In the genomic region with DNA sequence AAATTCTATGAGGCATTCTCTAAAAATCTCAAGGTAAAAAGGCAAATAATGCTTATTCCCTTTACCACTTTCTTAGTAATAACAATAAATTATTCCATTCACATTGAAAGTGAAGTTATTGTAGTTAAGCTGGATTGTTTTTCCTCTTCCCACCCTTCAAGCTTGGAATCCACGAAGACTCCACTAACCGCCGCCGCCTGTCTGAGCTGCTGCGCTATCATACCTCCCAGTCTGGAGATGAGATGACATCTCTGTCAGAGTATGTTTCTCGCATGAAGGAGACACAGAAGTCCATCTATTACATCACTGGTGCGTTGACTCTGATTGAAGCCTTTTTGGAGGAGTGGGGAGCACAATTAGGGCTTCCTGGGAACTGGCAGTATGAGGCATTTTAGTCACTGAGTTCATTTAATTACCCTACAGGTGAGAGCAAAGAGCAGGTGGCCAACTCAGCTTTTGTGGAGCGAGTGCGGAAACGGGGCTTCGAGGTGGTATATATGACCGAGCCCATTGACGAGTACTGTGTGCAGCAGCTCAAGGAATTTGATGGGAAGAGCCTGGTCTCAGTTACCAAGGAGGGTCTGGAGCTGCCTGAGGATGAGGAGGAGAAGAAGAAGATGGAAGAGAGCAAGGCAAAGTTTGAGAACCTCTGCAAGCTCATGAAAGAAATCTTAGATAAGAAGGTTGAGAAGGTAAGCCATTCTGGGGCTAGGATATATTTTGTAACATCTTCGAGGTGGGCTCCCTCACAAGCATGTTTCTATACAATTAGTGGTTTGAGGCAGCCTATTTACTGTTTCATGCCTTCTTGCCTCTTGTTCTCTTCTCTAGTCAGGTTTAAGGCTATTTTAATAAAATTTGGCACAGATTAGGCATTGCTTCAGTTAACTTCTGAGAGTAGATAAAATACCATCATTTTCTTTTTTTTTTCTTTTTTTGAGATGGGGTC, we compare ENCODE assay signal across 15 cellular contexts. TPM values are rescaled to one million over a fixed set of nuclear protein-coding genes. Genes with fewer than 3 reads are reported as not detected.
DNase-seq lines count a peak whose midpoint lies in the region; ATAC-seq, FAIRE-seq and TF ChIP-seq lines count a peak whose summit lies in the region.
"Had no signal": no experiment of that assay in that cellular context is flagged by ENCODE, and none has a peak within 500 bp of the region (broad histone marks: within the 10 kb centered on the region; RNA-seq: fewer than 3 reads in every experiment).

No MANE protein-coding gene starts in this region.

- H3K79me2 ChIP-seq in Loucy (ENCODE audit: insufficient read depth, low read length): peaks cover 81% of the 10 kb centered on the region
- H3K79me2 ChIP-seq in GM12878 (ENCODE audit: control insufficient read depth, insufficient read depth, low read length): peaks cover 91% of the 10 kb centered on the region

- DNase-seq in activated CD8-positive, alpha-beta memory T cell treated with anti-CD3 and anti-CD28 coated beads, Interleukin-2, amount 10 ng/mL, durations not matched to agents 7 days and 5 days: no peak
- no peak for DNase-seq in activated CD8-positive, alpha-beta memory T cell treated with anti-CD3 and anti-CD28 coated beads, Interleukin-2, amount 50 U/mL, for 48 hours
- DNase-seq in GM12878 (ENCODE audit: low read depth, low spot score) (no peak), progenitor cell of endocrine pancreas (ENCODE audit: low spot score, unreplicated experiment) (no peak), NCI-H1694 (lab: John Stamatoyannopoulos, UW) (no peak), H7 (no peak), SKM-1 (lab: John Stamatoyannopoulos, UW; ENCODE audit: unreplicated experiment) (no peak)
- DNase-seq: activated CD4-positive, alpha-beta T cell treated with anti-CD3 and anti-CD28 coated beads for 4 hours; dermis blood vessel endothelial cell; NCI-H1930; NCI-H774; SJCRH30 had no signal

- no peak for TF ChIP-seq RAD21 in GM12878 (IDR thresholded peaks at IDR 0.05; ENCODE audit: insufficient read depth, low read depth, low read length)

- no peaks in the 10 kb centered on the region for H3K27me3 Mint-ChIP-seq in activated CD8-positive, alpha-beta memory T cell treated with anti-CD3 and anti-CD28 coated beads, Interleukin-2, amount 10 ng/mL, durations not matched to agents 7 days and 5 days
- H3K27me3 Mint-ChIP-seq in progenitor cell of endocrine pancreas: no peaks in the 10 kb centered on the region

- in situ Hi-C loops in GM12878 (cut with MboI): no loop called here

- no peaks in the 10 kb centered on the region for H3K9me3 Mint-ChIP-seq in activated CD8-positive, alpha-beta memory T cell treated with anti-CD3 and anti-CD28 coated beads, Interleukin-2, amount 10 ng/mL, durations not matched to agents 7 days and 5 days (ENCODE audit: low read depth)
- H3K9me3 Mint-ChIP-seq in progenitor cell of endocrine pancreas (ENCODE audit: low read depth): no peaks in the 10 kb centered on the region

- no peak for ATAC-seq in activated CD8-positive, alpha-beta memory T cell treated with anti-CD3 and anti-CD28 coated beads, Interleukin-2, amount 10 ng/mL, durations not matched to agents 7 days and 5 days
- no peak for ATAC-seq in GM12878

- H4K20me1 ChIP-seq in Loucy (ENCODE audit: insufficient read depth, low read length, poor library complexity, severe bottlenecking) (peaks cover 86% of the 10 kb centered on the region), GM12878 (ENCODE audit: control insufficient read depth, insufficient read depth) (peaks cover 15% of the 10 kb centered on the region; the same call in 1 of the 2 replicates)

- no peaks in the 10 kb centered on the region for H3K9me3 ChIP-seq in Loucy (ENCODE audit: insufficient read depth, low read depth, low read length)
- H3K9me3 ChIP-seq in GM12878 (replicated peaks; ENCODE audit: control insufficient read depth, insufficient read depth, low read length): no peaks in the 10 kb centered on the region
- H3K9me3 ChIP-seq: HAP-1, SJCRH30 had no signal

- H3K4me1 Mint-ChIP-seq in activated CD8-positive, alpha-beta memory T cell treated with anti-CD3 and anti-CD28 coated beads, Interleukin-2, amount 10 ng/mL, durations not matched to agents 7 days and 5 days: peaks cover 81% of the 10 kb centered on the region
- peaks cover 44% of the 10 kb centered on the region for H3K4me1 Mint-ChIP-seq in progenitor cell of endocrine pancreas (ENCODE audit: low read depth)

- TF ChIP-seq EP300 in GM12878 (IDR thresholded peaks at IDR 0.05; ENCODE audit: borderline replicate concordance in 1 of 2, control insufficient read depth in 1 of 2, low read depth in 2 of 2, low read length in 2 of 2): no peak

- SMC1A ChIA-PET in GM12878 (lab: Charles Lee; ENCODE audit: uncharacterized antibody, unreplicated experiment): interaction anchor here (0.7 to 1.5 kb wide), 3 partner anchors 11 to 28 kb away, joined by 3 to 6 read pairs (median 3); no protein-coding TSS in a partner anchor

- BruUV-seq in GM12878 (replicated peaks; lab: Mats Ljungman, UMichigan): no TSS peak

- 83% methylated on average over 14 of the region's 14 CpGs for WGBS in GM12878 (ENCODE audit: insufficient coverage, insufficient replicate concordance, low lambda C conversion rate, missing lambda C conversion rate)

- TF ChIP-seq POLR2A in GM12878 (IDR thresholded peaks at IDR 0.05; ENCODE audit: low read depth, low read length): no peak

- peaks cover 22% of the 10 kb centered on the region for H3F3A ChIP-seq in Loucy (ENCODE audit: low read depth)

- no peaks in the 10 kb centered on the region for H3K9me2 ChIP-seq in Loucy (replicated peaks; ENCODE audit: low read depth, low read length)

- intact Hi-C loops in GM12878 (cut with micrococcal nuclease; ENCODE audit: unreplicated experiment): no loop called here

- H3K36me3 Mint-ChIP-seq in activated CD8-positive, alpha-beta memory T cell treated with anti-CD3 and anti-CD28 coated beads, Interleukin-2, amount 10 ng/mL, durations not matched to agents 7 days and 5 days: peaks cover 72% of the 10 kb centered on the region
- peaks cover 55% of the 10 kb centered on the region for H3K36me3 Mint-ChIP-seq in progenitor cell of endocrine pancreas (ENCODE audit: insufficient read depth)

- H3K4me3 Mint-ChIP-seq in activated CD8-positive, alpha-beta memory T cell treated with anti-CD3 and anti-CD28 coated beads, Interleukin-2, amount 10 ng/mL, durations not matched to agents 7 days and 5 days: no peak overlapping the region
- H3K4me3 Mint-ChIP-seq in progenitor cell of endocrine pancreas (ENCODE audit: low read depth): no peak overlapping the region

- H2AFZ ChIP-seq in Loucy (ENCODE audit: low read length): no peak overlapping the region
- no peak overlapping the region for H2AFZ ChIP-seq in GM12878 (ENCODE audit: control insufficient read depth, low read depth, low read length)

- TF ChIP-seq CTCF in Loucy (conservative IDR thresholded peaks at IDR 0.05; ENCODE audit: low read length) (no peak), GM12878 (IDR thresholded peaks at IDR 0.05 in 2 of 3, conservative IDR thresholded peaks at IDR 0.05 in 1 of 3; ENCODE audit: control insufficient read depth in 2 of 3, extremely low read depth in 1 of 3, insufficient read depth in 1 of 3, low read depth in 3 of 3, low read length in 3 of 3) (no peak), progenitor cell of endocrine pancreas (IDR thresholded peaks at IDR 0.05; ENCODE audit: unreplicated experiment) (no peak)

- RAD21 ChIA-PET in GM12878 (lab: Charles Lee; ENCODE audit: unreplicated experiment): interaction anchor here (1.0 to 1.9 kb wide), 4 partner anchors 14 to 82 kb away, joined by 3 to 6 read pairs (median 3); no protein-coding TSS in a partner anchor

- peaks cover 44% of the 10 kb centered on the region for H3K4me1 ChIP-seq in Loucy (ENCODE audit: insufficient read depth, low read length, poor library complexity, severe bottlenecking)
- H3K4me1 ChIP-seq in GM12878 (ENCODE audit: control insufficient read depth, insufficient read depth, low read length): peaks cover 19% of the 10 kb centered on the region
- H3K4me1 ChIP-seq: SJCRH30 had no signal

- H3K4me2 ChIP-seq in Loucy (ENCODE audit: low read depth, low read length, poor library complexity, severe bottlenecking) (peak overlapping the region; percentile 96), GM12878 (ENCODE audit: control insufficient read depth, insufficient read depth) (peak overlapping the region; percentile 66)

- no peak overlapping the region for H3K27ac ChIP-seq in GM12878 (ENCODE audit: control insufficient read depth, insufficient read depth)
- H3K27ac ChIP-seq: SJCRH30 had no signal

- H3K4me3 ChIP-seq in Loucy (ENCODE audit: low read length, poor library complexity, severe bottlenecking): no peak overlapping the region
- peak overlapping the region; percentile 95; the same call in 1 of the 2 replicates for H3K4me3 ChIP-seq in GM12878
- H3K4me3 ChIP-seq in H7 (ENCODE audit: insufficient read depth, low read depth, low read length): no peak overlapping the region
- H3K4me3 ChIP-seq: HAP-1, SJCRH30 had no signal

- POLR2A ChIA-PET in GM12878 (lab: Charles Lee): interaction anchor here (0.7 to 4.8 kb wide), 7 partner anchors 9 to 67 kb away, joined by 3 to 18 read pairs (median 4); no protein-coding TSS in a partner anchor

- H3K27me3 ChIP-seq in Loucy (ENCODE audit: insufficient read depth, low read length, poor library complexity, severe bottlenecking) (peaks cover 3% of the 10 kb centered on the region), GM12878 (replicated peaks in 1 of 2; ENCODE audit: control insufficient read depth in 2 of 2, insufficient read depth in 2 of 2, low read length in 1 of 2) (no peaks in the 10 kb centered on the region), H7 (ENCODE audit: control insufficient read depth, insufficient read depth, low read length) (no peaks in the 10 kb centered on the region)
- H3K27me3 ChIP-seq: SJCRH30 had no signal

- CTCF ChIA-PET in activated CD8-positive, alpha-beta memory T cell treated with anti-CD3 and anti-CD28 coated beads, Interleukin-2, amount 10 ng/mL, durations not matched to agents 7 days and 5 days (lab: Charles Lee): interaction anchor here (1.1 to 5.5 kb wide), 5 partner anchors 9 to 622 kb away, joined by 3 to 39 read pairs (median 3); a partner anchor contains a TSS
- CTCF ChIA-PET in GM12878 (lab: Yijun Ruan, JAX): interaction anchor here (0.6 to 3.0 kb wide), 12 partner anchors 10 to 152 kb away, joined by 3 to 14 read pairs (median 4); no protein-coding TSS in a partner anchor

- peak overlapping the region; percentile 66 for H3K27ac Mint-ChIP-seq in activated CD8-positive, alpha-beta memory T cell treated with anti-CD3 and anti-CD28 coated beads, Interleukin-2, amount 10 ng/mL, durations not matched to agents 7 days and 5 days
- peak overlapping the region; percentile 62 for H3K27ac Mint-ChIP-seq in progenitor cell of endocrine pancreas

- H3K36me3 ChIP-seq in Loucy (ENCODE audit: insufficient read depth, low read length) (peaks cover 75% of the 10 kb centered on the region), GM12878 (ENCODE audit: control insufficient read depth in 2 of 2, insufficient read depth in 2 of 2, low read length in 1 of 2) (peaks cover 39 to 53% of the 10 kb centered on the region in 2 experiments), H7 (replicated peaks; ENCODE audit: control insufficient read depth, insufficient read depth, low read length) (peaks cover 67% of the 10 kb centered on the region)

- H3K9ac ChIP-seq in Loucy (ENCODE audit: low read depth, low read length, poor library complexity, severe bottlenecking) (no peak overlapping the region), GM12878 (ENCODE audit: control insufficient read depth, insufficient read depth, low read length) (no peak overlapping the region)

- FAIRE-seq in GM12878 (lab: Jason Lieb, UNC): no peak

RNA-seq across cellular contexts. Expression of a gene that starts 4.9 kb away (rescaled TPM):
- 1,000 to 10,000 TPM in 1 of 2 experiments, 100 to 1,000 TPM in 1; 734 to 1,112 TPM for total RNA-seq in activated CD8-positive, alpha-beta memory T cell treated with anti-CD3 and anti-CD28 coated beads, Interleukin-2, amount 10 ng/mL, durations not matched to agents 7 days and 5 days
- total RNA-seq in GM12878 (2013; cell fraction: nucleolus; rRNA removed): 295 and 318 TPM in 2 replicates
- total RNA-seq in GM12878 (2014; rRNA removed): 1,125 and 1,245 TPM in 2 replicates
- 1,212 and 1,260 TPM in 2 replicates for total RNA-seq in GM12878 (2014; rRNA removed; fragmentation: Illumina TruSeq; extraction: Trizol)
- total RNA-seq in GM12878 (2021): 1,166 and 1,167 TPM in 2 replicates
- polyA plus RNA-seq in GM12878 (2011; ENCODE audit: low read depth): 830 TPM
- 1,290 and 1,505 TPM in 2 replicates for polyA plus RNA-seq in GM12878 (2011; rRNA removed)
- polyA plus RNA-seq in GM12878 (2011; cell fraction: cytosol; rRNA removed): 1,040 and 1,248 TPM in 2 replicates
- polyA plus RNA-seq in GM12878 (2011; cell fraction: nucleus; rRNA removed): 565 and 804 TPM in 2 replicates
- 750 and 926 TPM in 2 replicates for polyA plus RNA-seq in GM12878 (2012)
- 1,676 and 1,846 TPM in 2 replicates for polyA plus RNA-seq in GM12878 (2014; fragmentation: Illumina TruSeq; extraction: Trizol)
- 1,000 to 10,000 TPM; 1,089 to 1,682 TPM for polyA plus RNA-seq in GM12878 (2014; fragmentation: Nextera tagmentation; extraction: Ambion mirVana)
- 960 and 988 TPM in 2 replicates for polyA plus RNA-seq in GM12878 (2014; rRNA removed)
- polyA plus RNA-seq in GM12878 (2016; fragmentation: Nextera tagmentation; extraction: Ambion mirVana): 1,000 to 10,000 TPM; 1,078 to 1,109 TPM
- polyA minus RNA-seq in GM12878 (2011; rRNA and poly(A)+ RNA removed): 1,120 and 1,147 TPM in 2 replicates
- polyA minus RNA-seq in GM12878 (2011; cell fraction: cytosol; rRNA and poly(A)+ RNA removed): 408 and 462 TPM in 2 replicates
- 114 and 165 TPM in 2 replicates for polyA minus RNA-seq in GM12878 (2011; cell fraction: nucleus; rRNA and poly(A)+ RNA removed)
- 1,214 and 1,216 TPM in 2 replicates for total RNA-seq in progenitor cell of endocrine pancreas
- total RNA-seq in H7 (2014; rRNA removed; shearing (Covaris generic)): 1,821 and 1,973 TPM in 2 replicates

RNA-seq across cellular contexts. Expression of a gene that starts 5.5 kb away (rescaled TPM):
- 10 to 100 TPM; 28.0 to 39.6 TPM for total RNA-seq in activated CD8-positive, alpha-beta memory T cell treated with anti-CD3 and anti-CD28 coated beads, Interleukin-2, amount 10 ng/mL, durations not matched to agents 7 days and 5 days
- 34.4 and 37.1 TPM in 2 replicates for total RNA-seq in GM12878 (2013; cell fraction: nucleolus; rRNA removed)
- 34.1 and 35.1 TPM in 2 replicates for total RNA-seq in GM12878 (2014; rRNA removed)
- total RNA-seq in GM12878 (2014; rRNA removed; fragmentation: Illumina TruSeq; extraction: Trizol): 24.3 and 25.1 TPM in 2 replicates
- total RNA-seq in GM12878 (2021): 33.5 and 35.8 TPM in 2 replicates
- polyA plus RNA-seq in GM12878 (2011; ENCODE audit: low read depth): 23.1 TPM
- 19.7 and 32.2 TPM in 2 replicates for polyA plus RNA-seq in GM12878 (2011; rRNA removed)
- 48.8 and 53.9 TPM in 2 replicates for polyA plus RNA-seq in GM12878 (2011; cell fraction: cytosol; rRNA removed)
- polyA plus RNA-seq in GM12878 (2011; cell fraction: nucleus; rRNA removed): 89.8 and 144 TPM in 2 replicates
- polyA plus RNA-seq in GM12878 (2012): 38.5 and 38.9 TPM in 2 replicates
- polyA plus RNA-seq in GM12878 (2014; fragmentation: Illumina TruSeq; extraction: Trizol): 23.9 and 35.2 TPM in 2 replicates
- polyA plus RNA-seq in GM12878 (2014; fragmentation: Nextera tagmentation; extraction: Ambion mirVana): 10 to 100 TPM; 11.3 to 14.9 TPM
- polyA plus RNA-seq in GM12878 (2014; rRNA removed): 45.2 and 45.4 TPM in 2 replicates
- 10 to 100 TPM; 39.5 to 40.8 TPM for polyA plus RNA-seq in GM12878 (2016; fragmentation: Nextera tagmentation; extraction: Ambion mirVana)
- 17.3 and 33.3 TPM in 2 replicates for polyA minus RNA-seq in GM12878 (2011; rRNA and poly(A)+ RNA removed)
- polyA minus RNA-seq in GM12878 (2011; cell fraction: cytosol; rRNA and poly(A)+ RNA removed): 5.2 and 7.0 TPM in 2 replicates
- 19.7 and 27.3 TPM in 2 replicates for polyA minus RNA-seq in GM12878 (2011; cell fraction: nucleus; rRNA and poly(A)+ RNA removed)
- total RNA-seq in progenitor cell of endocrine pancreas: 45.9 and 50.3 TPM in 2 replicates
- total RNA-seq in H7 (2014; rRNA removed; shearing (Covaris generic)): 27.2 and 28.7 TPM in 2 replicates

RNA-seq across cellular contexts. Expression of a gene that starts 13.5 kb away (rescaled TPM):
- total RNA-seq in activated CD8-positive, alpha-beta memory T cell treated with anti-CD3 and anti-CD28 coated beads, Interleukin-2, amount 10 ng/mL, durations not matched to agents 7 days and 5 days: 10 to 100 TPM; 24.5 to 37.7 TPM
- total RNA-seq in GM12878 (2013; cell fraction: nucleolus; rRNA removed): 127 and 202 TPM in 2 replicates
- total RNA-seq in GM12878 (2014; rRNA removed): 45.1 and 47.0 TPM in 2 replicates
- 39.5 and 43.2 TPM in 2 replicates for total RNA-seq in GM12878 (2014; rRNA removed; fragmentation: Illumina TruSeq; extraction: Trizol)
- total RNA-seq in GM12878 (2021): 53.6 and 57.0 TPM in 2 replicates
- polyA plus RNA-seq in GM12878 (2011; ENCODE audit: low read depth): 13.6 TPM
- 106 and 126 TPM in 2 replicates for polyA plus RNA-seq in GM12878 (2011; rRNA removed)
- polyA plus RNA-seq in GM12878 (2011; cell fraction: cytosol; rRNA removed): 111 and 125 TPM in 2 replicates
- 154 TPM in 2 replicates for polyA plus RNA-seq in GM12878 (2011; cell fraction: nucleus; rRNA removed)
- polyA plus RNA-seq in GM12878 (2012): 36.7 and 71.2 TPM in 2 replicates
- 34.5 and 38.1 TPM in 2 replicates for polyA plus RNA-seq in GM12878 (2014; fragmentation: Illumina TruSeq; extraction: Trizol)
- polyA plus RNA-seq in GM12878 (2014; fragmentation: Nextera tagmentation; extraction: Ambion mirVana): 10 to 100 TPM; 10.4 to 26.0 TPM
- 52.4 and 60.3 TPM in 2 replicates for polyA plus RNA-seq in GM12878 (2014; rRNA removed)
- 10 to 100 TPM; 30.4 to 30.6 TPM for polyA plus RNA-seq in GM12878 (2016; fragmentation: Nextera tagmentation; extraction: Ambion mirVana)
- polyA minus RNA-seq in GM12878 (2011; rRNA and poly(A)+ RNA removed): 61.6 and 113 TPM in 2 replicates
- 36.5 and 58.5 TPM in 2 replicates for polyA minus RNA-seq in GM12878 (2011; cell fraction: cytosol; rRNA and poly(A)+ RNA removed)
- polyA minus RNA-seq in GM12878 (2011; cell fraction: nucleus; rRNA and poly(A)+ RNA removed): 67.9 and 93.8 TPM in 2 replicates
- 7.1 TPM in 2 replicates for total RNA-seq in progenitor cell of endocrine pancreas
- total RNA-seq in H7 (2014; rRNA removed; shearing (Covaris generic)): 9.7 and 12.3 TPM in 2 replicates

RNA-seq across cellular contexts. Expression of a gene that starts 18.4 kb away (rescaled TPM):
- total RNA-seq in activated CD8-positive, alpha-beta memory T cell treated with anti-CD3 and anti-CD28 coated beads, Interleukin-2, amount 10 ng/mL, durations not matched to agents 7 days and 5 days: under 1 TPM in 1 of 2 experiments, not detected in 1; 0.06 TPM
- total RNA-seq in GM12878 (2013; cell fraction: nucleolus; rRNA removed): 0.29 and 0.52 TPM in 2 replicates
- under 0.01 TPM in 1 of 2 replicates, not detected in the other for total RNA-seq in GM12878 (2014; rRNA removed)
- total RNA-seq in GM12878 (2014; rRNA removed; fragmentation: Illumina TruSeq; extraction: Trizol): not detected in 2 replicates
- not detected in 2 replicates for total RNA-seq in GM12878 (2021)
- polyA plus RNA-seq in GM12878 (2011; ENCODE audit: low read depth): not detected
- polyA plus RNA-seq in GM12878 (2011; rRNA removed): 0.13 and 0.19 TPM in 2 replicates
- polyA plus RNA-seq in GM12878 (2011; cell fraction: cytosol; rRNA removed): 0.18 and 0.22 TPM in 2 replicates
- polyA plus RNA-seq in GM12878 (2011; cell fraction: nucleus; rRNA removed): 1.4 and 1.6 TPM in 2 replicates
- 0.46 and 0.68 TPM in 2 replicates for polyA plus RNA-seq in GM12878 (2012)
- 0.04 TPM in 1 of 2 replicates, not detected in the other for polyA plus RNA-seq in GM12878 (2014; fragmentation: Illumina TruSeq; extraction: Trizol)
- not detected for polyA plus RNA-seq in GM12878 (2014; fragmentation: Nextera tagmentation; extraction: Ambion mirVana)
- polyA plus RNA-seq in GM12878 (2014; rRNA removed): 0.01 and 0.08 TPM in 2 replicates
- polyA plus RNA-seq in GM12878 (2016; fragmentation: Nextera tagmentation; extraction: Ambion mirVana): under 1 TPM in 1 of 2 experiments, not detected in 1; 0.05 TPM
- polyA minus RNA-seq in GM12878 (2011; rRNA and poly(A)+ RNA removed): 0.07 and 0.41 TPM in 2 replicates
- not detected in 2 replicates for polyA minus RNA-seq in GM12878 (2011; cell fraction: cytosol; rRNA and poly(A)+ RNA removed)
- 0.36 and 0.86 TPM in 2 replicates for polyA minus RNA-seq in GM12878 (2011; cell fraction: nucleus; rRNA and poly(A)+ RNA removed)
- 3.5 and 4.7 TPM in 2 replicates for total RNA-seq in progenitor cell of endocrine pancreas
- 0.70 and 0.83 TPM in 2 replicates for total RNA-seq in H7 (2014; rRNA removed; shearing (Covaris generic))
- total RNA-seq: dermis blood vessel endothelial cell, mesenteric fat pad had no signal

RNA-seq across cellular contexts. Expression of a gene that starts 28.5 kb away (rescaled TPM):
- total RNA-seq in activated CD8-positive, alpha-beta memory T cell treated with anti-CD3 and anti-CD28 coated beads, Interleukin-2, amount 10 ng/mL, durations not matched to agents 7 days and 5 days: 10 to 100 TPM; 39.8 to 49.9 TPM
- 127 and 138 TPM in 2 replicates for total RNA-seq in GM12878 (2013; cell fraction: nucleolus; rRNA removed)
- total RNA-seq in GM12878 (2014; rRNA removed) (54.7 and 63.9 TPM in 2 replicates), GM12878 (2014; rRNA removed; fragmentation: Illumina TruSeq; extraction: Trizol) (33.2 and 34.6 TPM in 2 replicates), GM12878 (2021) (71.7 and 79.5 TPM in 2 replicates), progenitor cell of endocrine pancreas (24.1 and 26.2 TPM in 2 replicates)
- 29.0 TPM for polyA plus RNA-seq in GM12878 (2011; ENCODE audit: low read depth)
- polyA plus RNA-seq in GM12878 (2011; rRNA removed) (64.1 and 132 TPM in 2 replicates), GM12878 (2014; fragmentation: Illumina TruSeq; extraction: Trizol) (64.8 and 111 TPM in 2 replicates), GM12878 (2014; fragmentation: Nextera tagmentation; extraction: Ambion mirVana) (10 to 100 TPM in 1 of 2 experiments, 1 to 10 TPM in 1; 10.0 to 15.7 TPM), GM12878 (2014; rRNA removed) (120 and 121 TPM in 2 replicates), GM12878 (2016; fragmentation: Nextera tagmentation; extraction: Ambion mirVana) (100 to 1,000 TPM; 107 to 111 TPM)
- 183 and 202 TPM in 2 replicates for polyA plus RNA-seq in GM12878 (2011; cell fraction: cytosol; rRNA removed)
- 406 and 468 TPM in 2 replicates for polyA plus RNA-seq in GM12878 (2011; cell fraction: nucleus; rRNA removed)
- 48.6 and 53.5 TPM in 2 replicates for polyA plus RNA-seq in GM12878 (2012)
- 158 and 166 TPM in 2 replicates for polyA minus RNA-seq in GM12878 (2011; rRNA and poly(A)+ RNA removed)
- polyA minus RNA-seq in GM12878 (2011; cell fraction: cytosol; rRNA and poly(A)+ RNA removed): 37.8 and 38.3 TPM in 2 replicates
- polyA minus RNA-seq in GM12878 (2011; cell fraction: nucleus; rRNA and poly(A)+ RNA removed): 58.9 and 105 TPM in 2 replicates
- 68.6 and 71.9 TPM in 2 replicates for total RNA-seq in H7 (2014; rRNA removed; shearing (Covaris generic))
